ENCODE assay signal across 15 cellular contexts in the genomic region with DNA sequence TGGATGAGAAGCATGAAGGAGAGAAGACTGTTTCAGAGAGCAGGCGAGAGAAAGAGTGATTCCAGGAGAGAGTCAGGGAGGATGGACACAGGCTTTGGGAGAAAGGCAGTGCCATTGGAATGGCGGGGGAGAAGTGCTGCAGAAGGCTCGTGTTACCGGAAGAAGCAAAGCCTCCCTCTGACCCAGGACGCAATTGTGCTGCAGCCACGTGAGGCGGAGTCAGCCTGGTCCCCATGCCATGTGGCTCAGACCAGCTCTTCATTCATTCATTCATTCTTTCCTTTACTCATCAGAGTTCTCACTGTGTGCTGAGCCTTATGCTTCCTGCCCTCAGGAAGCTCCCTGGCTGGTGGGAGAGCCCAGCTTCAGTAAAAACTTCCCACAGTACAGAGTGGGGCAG. TPM values are rescaled to one million over a fixed set of nuclear protein-coding genes. Genes with fewer than 3 reads are reported as not detected.
DNase-seq lines count a peak whose midpoint lies in the region; ATAC-seq, FAIRE-seq and TF ChIP-seq lines count a peak whose summit lies in the region.
"Had no signal": no experiment of that assay in that cellular context is flagged by ENCODE, and none has a peak within 500 bp of the region (broad histone marks: within the 10 kb centered on the region; RNA-seq: fewer than 3 reads in every experiment).

No MANE protein-coding gene starts in this region.

- H4K91ac ChIP-seq in mesenchymal stem cell (ENCODE audit: low read length) (peak overlapping the region; percentile 63), neuronal stem cell (ENCODE audit: low read depth, low read length, poor library complexity) (no peak overlapping the region)

- no peak overlapping the region for H2BK12ac ChIP-seq in mesenchymal stem cell (ENCODE audit: low read length in 2 of 2)
- no peak overlapping the region for H2BK12ac ChIP-seq in neuronal stem cell (ENCODE audit: low read length)

- H3F3A ChIP-seq in GM23338 (replicated peaks; ENCODE audit: low read depth) = no peaks in the 10 kb centered on the region

- no peak overlapping the region for H3K4ac ChIP-seq in mesenchymal stem cell (ENCODE audit: low read depth in 1 of 2, low read length in 2 of 2)
- no peak overlapping the region for H3K4ac ChIP-seq in neuronal stem cell (ENCODE audit: low read length)

- no peaks in the 10 kb centered on the region for H3K9me3 Mint-ChIP-seq in GM23338
- no peaks in the 10 kb centered on the region for H3K9me3 Mint-ChIP-seq in WTC11
- H3K9me3 Mint-ChIP-seq in osteocyte (ENCODE audit: unreplicated experiment) = no peaks in the 10 kb centered on the region
- H3K9me3 Mint-ChIP-seq: CD8-positive, alpha-beta memory T cell; H9 had no signal

- H2BK120ac ChIP-seq in mesenchymal stem cell (ENCODE audit: low read depth, low read length) = no peak overlapping the region
- no peak overlapping the region for H2BK120ac ChIP-seq in neuronal stem cell (ENCODE audit: low read depth, low read length)

- no peak overlapping the region for H3K9ac ChIP-seq in mesenchymal stem cell (ENCODE audit: low read length)
- H3K9ac ChIP-seq in neuronal stem cell (ENCODE audit: low read depth, low read length, poor library complexity) = no peak overlapping the region
- H3K9ac ChIP-seq: BLaER1 had no signal

- H3K27ac Mint-ChIP-seq in GM23338 = no peak overlapping the region
- H3K27ac Mint-ChIP-seq in WTC11 = no peak overlapping the region
- H3K27ac Mint-ChIP-seq in osteocyte (ENCODE audit: unreplicated experiment) = no peak overlapping the region
- H3K27ac Mint-ChIP-seq: CD8-positive, alpha-beta memory T cell; H9 had no signal

- no peak overlapping the region for H3K4me2 ChIP-seq in GM23338
- no peak overlapping the region for H3K4me2 ChIP-seq in mesenchymal stem cell (ENCODE audit: low read length, poor library complexity, severe bottlenecking)
- no peak overlapping the region for H3K4me2 ChIP-seq in neuronal stem cell (ENCODE audit: insufficient read depth, low read length, poor library complexity, severe bottlenecking)
- H3K4me2 ChIP-seq: BLaER1 had no signal

- H2BK15ac ChIP-seq in mesenchymal stem cell (ENCODE audit: low read depth, poor library complexity, severe bottlenecking) (no peak overlapping the region), neuronal stem cell (ENCODE audit: low read length) (no peak overlapping the region)

- H4K20me1 ChIP-seq in GM23338 (replicated peaks; ENCODE audit: insufficient read depth) = no peaks in the 10 kb centered on the region
- H4K20me1 ChIP-seq: BLaER1 had no signal

- no peaks in the 10 kb centered on the region; the same call in 1 of the 2 replicates for H3K9me2 ChIP-seq in GM23338 (ENCODE audit: insufficient read depth)

- H3K27me3 ChIP-seq in GM23338 (ENCODE audit: insufficient read depth) (no peaks in the 10 kb centered on the region), mesenchymal stem cell (ENCODE audit: control insufficient read depth in 1 of 2, insufficient read depth in 1 of 2, low read length in 2 of 2) (peaks cover 0 to 62% of the 10 kb centered on the region in 2 experiments), neuronal stem cell (ENCODE audit: control insufficient read depth in 3 of 3, insufficient read depth in 3 of 3, low read depth in 1 of 3, low read length in 3 of 3) (peaks cover 0 to 42% (median 0%) of the 10 kb centered on the region in 3 experiments), small intestine (ENCODE audit: control insufficient read depth in 2 of 2, insufficient read depth in 2 of 2, low read length in 2 of 2) (peaks cover 0 to 1% of the 10 kb centered on the region in 2 donors)
- H3K27me3 ChIP-seq: BLaER1 had no signal

- H3K18ac ChIP-seq in mesenchymal stem cell (ENCODE audit: low read depth in 1 of 2, low read length in 2 of 2) (no peak overlapping the region), neuronal stem cell (ENCODE audit: low read length) (peak overlapping the region; percentile 33)

- H3K27ac ChIP-seq in GM23338 (ENCODE audit: low read depth) (no peak overlapping the region), mesenchymal stem cell (ENCODE audit: low read length, poor library complexity, severe bottlenecking) (no peak overlapping the region), neuronal stem cell (replicated peaks; ENCODE audit: low read length) (no peak overlapping the region), small intestine (ENCODE audit: low read depth in 1 of 2, low read length in 1 of 2) (no peak overlapping the region)
- H3K27ac ChIP-seq: BLaER1 had no signal

- H3K79me2 ChIP-seq in GM23338 (replicated peaks; ENCODE audit: insufficient read depth) = no peaks in the 10 kb centered on the region

- H3K4me3 ChIP-seq in GM23338 (no peak overlapping the region), mesenchymal stem cell (ENCODE audit: insufficient read depth in 1 of 2, low read depth in 1 of 2, low read length in 2 of 2) (no peak overlapping the region), neuronal stem cell (ENCODE audit: low read length in 2 of 2) (no peak overlapping the region), small intestine (ENCODE audit: low read depth in 1 of 2, low read length in 2 of 2) (no peak overlapping the region)
- H3K4me3 ChIP-seq: BLaER1 had no signal

- peak; percentile 39 for ATAC-seq in GM23338
- ATAC-seq in WTC11 = peak; percentile 66

- H3K4me1 ChIP-seq in GM23338 (ENCODE audit: insufficient read depth) (no peaks in the 10 kb centered on the region), mesenchymal stem cell (ENCODE audit: control insufficient read depth, insufficient read depth, low read depth, low read length) (peaks cover 15% of the 10 kb centered on the region), neuronal stem cell (ENCODE audit: control insufficient read depth in 2 of 2, insufficient read depth in 1 of 2, low read depth in 1 of 2, low read length in 2 of 2) (peaks cover 0 to 10% of the 10 kb centered on the region in 2 donors), small intestine (ENCODE audit: control insufficient read depth in 2 of 2, insufficient read depth in 1 of 2, low read depth in 1 of 2, low read length in 1 of 2) (no peaks in the 10 kb centered on the region)
- H3K4me1 ChIP-seq: Caco-2 had no signal

- H3K14ac ChIP-seq in mesenchymal stem cell (ENCODE audit: low read length in 2 of 2) (no peak overlapping the region), neuronal stem cell (ENCODE audit: low read length) (no peak overlapping the region)

- CTCF ChIA-PET in WTC11 (lab: Charles Lee) = interaction anchor here (0.5 to 2.4 kb wide), 5 partner anchors 8 to 180 kb away, joined by 3 to 14 read pairs (median 4); no protein-coding TSS in a partner anchor

- POLR2A ChIA-PET in WTC11 (lab: Charles Lee) = no interaction called here

- H2BK5ac ChIP-seq in mesenchymal stem cell (ENCODE audit: low read depth, low read length, poor library complexity, severe bottlenecking) (no peak overlapping the region), neuronal stem cell (ENCODE audit: low read length) (no peak overlapping the region)

- H4K8ac ChIP-seq in mesenchymal stem cell (ENCODE audit: low read length) (no peak overlapping the region), neuronal stem cell (ENCODE audit: low read depth, low read length) (no peak overlapping the region)

- H3K9me3 ChIP-seq in mesenchymal stem cell (ENCODE audit: control insufficient read depth, low read length) (no peaks in the 10 kb centered on the region), neuronal stem cell (replicated peaks in 1 of 2; ENCODE audit: control insufficient read depth in 2 of 2, insufficient read depth in 1 of 2, low read depth in 1 of 2, low read length in 2 of 2) (no peaks in the 10 kb centered on the region), small intestine (ENCODE audit: control insufficient read depth, low read depth) (no peaks in the 10 kb centered on the region)
- H3K9me3 ChIP-seq: BLaER1, Caco-2 had no signal

- no peak for FAIRE-seq in small intestine (lab: Jason Lieb, UNC)

- H3K79me1 ChIP-seq in mesenchymal stem cell (replicated peaks; ENCODE audit: low read length, poor library complexity, severe bottlenecking) = no peaks in the 10 kb centered on the region
- H3K79me1 ChIP-seq in neuronal stem cell (ENCODE audit: low read depth, low read length) = no peaks in the 10 kb centered on the region

- H2AK5ac ChIP-seq in mesenchymal stem cell (ENCODE audit: low read length, severe bottlenecking) (no peak overlapping the region), neuronal stem cell (ENCODE audit: low read depth, low read length) (no peak overlapping the region)

- H3K36me3 Mint-ChIP-seq in GM23338 (ENCODE audit: low read depth) (no peaks in the 10 kb centered on the region), WTC11 (no peaks in the 10 kb centered on the region), osteocyte (ENCODE audit: unreplicated experiment) (no peaks in the 10 kb centered on the region)

- H2AFZ ChIP-seq in GM23338 = peak overlapping the region; percentile 91; the same call in 1 of the 2 replicates
- no peak overlapping the region for H2AFZ ChIP-seq in mesenchymal stem cell (ENCODE audit: low read depth, low read length)
- H2AFZ ChIP-seq in neuronal stem cell (ENCODE audit: low read length) = no peak overlapping the region

- no peak overlapping the region; the same call in 2 of the 3 replicates for H3K4me3 Mint-ChIP-seq in GM23338
- no peak overlapping the region for H3K4me3 Mint-ChIP-seq in WTC11
- H3K4me3 Mint-ChIP-seq in osteocyte (ENCODE audit: unreplicated experiment) = no peak overlapping the region
- H3K4me3 Mint-ChIP-seq: CD8-positive, alpha-beta memory T cell; H9 had no signal

- TF ChIP-seq CTCF in GM23338 (conservative IDR thresholded peaks at IDR 0.05; ENCODE audit: low read depth in 2 of 2) (no peak), WTC11 (IDR thresholded peaks at IDR 0.05) (no peak), osteocyte (IDR thresholded peaks at IDR 0.05) (no peak)

- peaks cover 12% of the 10 kb centered on the region for H3K4me1 Mint-ChIP-seq in GM23338
- H3K4me1 Mint-ChIP-seq in WTC11 = peaks cover 9% of the 10 kb centered on the region
- H3K4me1 Mint-ChIP-seq in osteocyte (ENCODE audit: unreplicated experiment) = peaks cover 42% of the 10 kb centered on the region
- H3K4me1 Mint-ChIP-seq: CD8-positive, alpha-beta memory T cell had no signal

- peaks cover 14% of the 10 kb centered on the region for H3K27me3 Mint-ChIP-seq in GM23338 (ENCODE audit: insufficient read depth, low read depth, poor library complexity)
- H3K27me3 Mint-ChIP-seq in WTC11 (ENCODE audit: low read depth) = peaks cover 18% of the 10 kb centered on the region
- no peaks in the 10 kb centered on the region for H3K27me3 Mint-ChIP-seq in osteocyte (ENCODE audit: unreplicated experiment)

- 78% methylated on average over 7 of the region's 7 CpGs for WGBS in mesenchymal stem cell
- no CpG with 5 or more reads among the region's 7 CpGs for WGBS in neuronal stem cell (ENCODE audit: extremely low coverage in 2 of 2, insufficient read length in 2 of 2, insufficient replicate concordance in 1 of 2), 2 donors
- 74 to 84% (median 80%) methylated on average over 7 of the region's 7 CpGs for whole genome bisulfite sequencing in small intestine, 3 donors

- H3K36me3 ChIP-seq in GM23338 (ENCODE audit: insufficient read depth) = no peaks in the 10 kb centered on the region
- H3K36me3 ChIP-seq in mesenchymal stem cell (ENCODE audit: control insufficient read depth in 1 of 2, insufficient read depth in 2 of 2, low read depth in 1 of 2, low read length in 2 of 2) = no peaks in the 10 kb centered on the region
- H3K36me3 ChIP-seq in neuronal stem cell (replicated peaks in 1 of 2; ENCODE audit: control insufficient read depth in 2 of 2, insufficient read depth in 2 of 2, low read length in 2 of 2) = no peaks in the 10 kb centered on the region
- H3K36me3 ChIP-seq in small intestine (ENCODE audit: control insufficient read depth in 2 of 2, insufficient read depth in 2 of 2, low read length in 2 of 2) = no peaks in the 10 kb centered on the region
- H3K36me3 ChIP-seq: BLaER1 had no signal

- H3K23ac ChIP-seq in mesenchymal stem cell (ENCODE audit: low read length in 2 of 2) (no peak overlapping the region), neuronal stem cell (ENCODE audit: low read depth, low read length, poor library complexity) (no peak overlapping the region)

- no peak for DNase-seq in GM23338 (ENCODE audit: low spot score)
- DNase-seq in WTC11 (ENCODE audit: low spot score) = no peak
- no peak for DNase-seq in mesenchymal stem cell
- no peak for DNase-seq in neuronal stem cell (ENCODE audit: low spot score)
- DNase-seq in NCI-H1092 (lab: John Stamatoyannopoulos, UW) = no peak
- DNase-seq in small intestine = no peak
- no peak for DNase-seq in osteocyte (ENCODE audit: extremely low spot score, unreplicated experiment)
- DNase-seq: 8988T; AML-193; Caco-2; CD8-positive, alpha-beta memory T cell; DND-41; GDM1; H9 had no signal

RNA-seq across cellular contexts. Expression of gene COL13A1, which starts 49.2 kb away (rescaled TPM):
- total RNA-seq in GM23338 (2014; rRNA removed; shearing (Covaris generic)) = 7.1 and 8.6 TPM in 2 replicates
- polyA plus RNA-seq in GM23338 (2016; fragmentation: Nextera tagmentation; extraction: Ambion mirVana) = 5.1 and 5.2 TPM in 2 replicates
- total RNA-seq in WTC11 (2021) = 3.5 to 7.1 TPM (median 4.2 TPM) in 3 replicates
- 11.4 TPM for polyA plus RNA-seq in mesenchymal stem cell (2013, experiment 1 of 2)
- 11.1 TPM for polyA plus RNA-seq in mesenchymal stem cell (2013, experiment 2 of 2)
- polyA plus RNA-seq in neuronal stem cell (2013, experiment 1 of 2) = 4.7 TPM
- polyA plus RNA-seq in neuronal stem cell (2013, experiment 2 of 2) = 5.0 TPM
- under 1 TPM; 0.45 to 0.66 (median 0.54) TPM for polyA plus RNA-seq in small intestine
- total RNA-seq in osteocyte = 29.2 and 29.9 TPM in 2 replicates
- total RNA-seq: Caco-2; CD8-positive, alpha-beta memory T cell had no signal
- polyA plus RNA-seq: CD8-positive, alpha-beta memory T cell had no signal
